In the genomic region with DNA sequence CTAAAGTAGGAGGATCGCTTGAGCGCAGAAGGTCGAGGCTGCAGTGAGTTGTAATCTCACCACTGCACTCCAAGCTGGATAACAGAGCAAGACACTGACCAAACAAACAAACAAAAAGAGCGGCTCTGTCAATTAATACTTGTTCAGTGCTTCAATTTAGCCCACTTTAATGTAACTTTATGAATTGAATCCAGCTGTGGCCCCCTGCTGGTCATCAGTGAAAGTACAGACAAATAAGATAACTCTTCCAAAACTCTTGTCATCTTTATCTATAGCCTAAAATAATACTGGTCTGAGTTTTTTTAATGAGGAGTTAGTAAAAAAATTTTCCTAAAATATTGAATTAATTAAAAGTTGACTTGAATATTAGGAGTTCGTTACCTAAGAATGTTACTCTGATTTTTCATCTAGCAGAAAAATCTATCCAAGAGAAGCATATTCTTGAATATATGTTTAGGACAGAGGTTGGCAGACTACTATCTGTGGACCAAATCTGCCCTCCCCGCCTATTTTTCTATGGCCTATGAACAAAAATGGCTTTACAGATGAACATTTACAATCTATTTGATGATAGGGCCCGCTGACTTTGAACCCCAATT, we compare ENCODE assay signal across 1 cellular context.
TF ChIP-seq lines count a peak whose summit lies in the region.

No MANE protein-coding gene starts in this region.

TF ChIP-seq in HCT116, 20 proteins besides CTCF, POLR2A, EP300 and RAD21 (continued from another document):
- no peak for TF ChIP-seq ELF1 (IDR thresholded peaks at IDR 0.05; ENCODE audit: borderline replicate concordance, low read depth)
- TF ChIP-seq SP1 (IDR thresholded peaks at IDR 0.05; ENCODE audit: low read depth), result no peak
- TF ChIP-seq ZFX (IDR thresholded peaks at IDR 0.05), result no peak
- no peak for TF ChIP-seq ZBTB33 (IDR thresholded peaks at IDR 0.05; ENCODE audit: extremely low read depth, insufficient replicate concordance, low read length)
- no peak for TF ChIP-seq CBX3 (IDR thresholded peaks at IDR 0.05; ENCODE audit: low read depth)
- no peak for TF ChIP-seq EZH2 (IDR thresholded peaks at IDR 0.05)
